Comparison of ENCODE assay signal across 1 cellular context in the genomic region with DNA sequence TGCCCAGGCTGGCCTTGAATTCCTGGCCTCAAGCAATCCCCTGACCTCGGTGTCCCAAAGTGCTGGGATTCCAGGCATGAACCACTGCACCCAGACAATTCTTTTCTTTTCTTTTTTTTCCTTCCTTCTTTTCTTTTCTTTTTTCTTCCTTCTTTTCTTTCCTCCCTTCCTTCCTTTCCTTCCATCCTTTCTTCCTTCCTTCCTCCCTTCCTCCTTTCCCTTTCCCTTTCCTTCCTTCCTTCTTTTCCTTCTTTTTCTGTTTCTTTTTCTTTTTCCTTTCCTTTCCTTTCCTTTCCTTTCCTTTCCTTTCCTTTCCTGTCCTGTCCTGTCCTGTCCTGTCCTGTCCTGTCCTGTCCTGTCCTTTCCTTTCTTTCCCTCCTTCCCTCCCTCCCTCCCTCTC.
TF ChIP-seq lines count a peak whose summit lies in the region.

No MANE protein-coding gene starts in this region.

TF ChIP-seq in GM12878, 131 proteins besides CTCF, POLR2A, EP300 and RAD21:
- TF ChIP-seq MLLT1 (IDR thresholded peaks at IDR 0.05): 0 out of 2 replicates have a peak, but pooled peaks have one; percentile 13
- no peak for TF ChIP-seq MYB (IDR thresholded peaks at IDR 0.05; ENCODE audit: borderline replicate concordance, low read depth, low read length)
TF ChIP-seq in GM12878: peak in this region for 1.
